8 cellular contexts compared by ENCODE assay signal in the genomic region with DNA sequence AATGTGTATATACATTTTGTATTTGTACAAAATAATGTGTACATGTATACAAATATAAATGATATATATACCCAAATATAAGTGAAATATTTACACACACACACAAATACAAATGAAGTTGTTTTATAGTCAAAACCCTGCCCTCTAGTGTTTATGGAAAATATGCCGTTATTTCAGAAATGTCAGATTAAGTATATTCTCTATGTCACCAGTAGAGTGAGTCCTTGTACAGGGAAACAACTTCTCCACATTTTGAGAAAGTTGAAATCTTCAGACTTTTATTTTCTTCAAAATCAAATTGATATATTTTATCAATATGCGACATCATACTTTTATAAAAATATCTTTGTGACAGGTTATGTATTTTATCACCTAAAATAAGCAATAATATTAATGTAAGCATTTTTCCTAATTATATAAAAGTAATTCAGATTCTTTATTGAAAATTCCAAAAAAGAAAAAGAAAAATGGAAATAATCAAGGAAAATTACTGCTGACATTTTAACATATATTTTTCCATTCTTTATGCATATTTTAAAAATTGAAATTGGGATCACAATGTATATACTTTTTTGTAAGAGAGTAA. TPM values are rescaled to one million over a fixed set of nuclear protein-coding genes. Genes with fewer than 3 reads are reported as not detected.
A peak's percentile ranks its signal among the peaks of the same experiment; 100 is the strongest.
DNase-seq lines count a peak whose midpoint lies in the region; ATAC-seq, FAIRE-seq and TF ChIP-seq lines count a peak whose summit lies in the region.

No MANE protein-coding gene starts in this region.

- H3K27ac ChIP-seq in Peyer's patch (no peak overlapping the region), endothelial cell of umbilical vein (ENCODE audit: insufficient read depth, low read depth, low read length) (no peak overlapping the region), neutrophil (peak overlapping the region; percentile 18)

- intact Hi-C loops in activated CD4-positive, alpha-beta T cell treated with anti-CD3 and anti-CD28 coated beads for 36 hours (cut with DNase I, micrococcal nuclease) = loop anchor here in 1 of 2 experiments (2.0 to 5.0 kb wide), 2 partner anchors 736 to 778 kb away; partner anchors contain the start of gene RPRM
- intact Hi-C loops in endothelial cell of umbilical vein (cut with micrococcal nuclease) = loop anchor here (1.0 to 5.0 kb wide), 5 partner anchors 566 to 1636 kb away; partner anchors contain the start of genes RPRM and STAM2

- peak; percentile 57 for TF ChIP-seq RAD21 in Ishikawa (IDR thresholded peaks at IDR 0.05; ENCODE audit: low read depth)

- H3K9me3 Mint-ChIP-seq in activated CD4-positive, alpha-beta T cell treated with anti-CD3 and anti-CD28 coated beads for 36 hours (ENCODE audit: low read depth) = no peaks in the 10 kb centered on the region

- H3K4me1 ChIP-seq in Peyer's patch (no peaks in the 10 kb centered on the region), endothelial cell of umbilical vein (ENCODE audit: control insufficient read depth, extremely low read depth, insufficient read depth, low read length) (peaks cover 5% of the 10 kb centered on the region), neutrophil (ENCODE audit: control insufficient read depth in 1 of 2, insufficient read depth in 1 of 2, low read depth in 1 of 2, low read length in 1 of 2) (no peaks in the 10 kb centered on the region)

- H2AFZ ChIP-seq in endothelial cell of umbilical vein (ENCODE audit: low read depth, low read length) = no peak overlapping the region

- POLR2A ChIA-PET in activated CD4-positive, alpha-beta T cell treated with anti-CD3 and anti-CD28 coated beads for 36 hours (lab: Charles Lee) = no interaction called here
- POLR2A ChIA-PET in endothelial cell of umbilical vein (lab: Charles Lee) = no interaction called here

- DNase-seq in activated CD4-positive, alpha-beta T cell treated with anti-CD3 and anti-CD28 coated beads for 36 hours = no peak
- no peak for DNase-seq in activated CD4-positive, alpha-beta T cell treated with anti-CD3 and anti-CD28 coated beads, Interleukin-2, amount 50 U/mL, for 4 hours
- DNase-seq in Peyer's patch (no peak), endothelial cell of umbilical vein (ENCODE audit: low read depth, low spot score) (peak; percentile 78)
- DNase-seq in stimulated activated CD4-positive, alpha-beta T cell treated with anti-CD3 and anti-CD28 coated beads, Interleukin-2, amount 100 ng/mL, for 24 hours = no peak

- H3K4me3 Mint-ChIP-seq in activated CD4-positive, alpha-beta T cell treated with anti-CD3 and anti-CD28 coated beads for 36 hours = no peak overlapping the region

- dilution Hi-C loops in endothelial cell of umbilical vein (cut with MboI; ENCODE audit: extremely low pct_ligation_motif_present, low sequenced_read_pairs) = no loop called here

- no peaks in the 10 kb centered on the region for H4K20me1 ChIP-seq in endothelial cell of umbilical vein (replicated peaks; ENCODE audit: control insufficient read depth, extremely low read depth, insufficient read depth, low read length)

- peaks cover 1% of the 10 kb centered on the region for H3K79me2 ChIP-seq in endothelial cell of umbilical vein (ENCODE audit: control insufficient read depth, insufficient read depth, low read length)

- no peak for TF ChIP-seq EP300 in Ishikawa (IDR thresholded peaks at IDR 0.05; ENCODE audit: borderline replicate concordance)

- no peak overlapping the region for H3K4me2 ChIP-seq in endothelial cell of umbilical vein (ENCODE audit: insufficient read depth, low read length)

- ATAC-seq in activated CD4-positive, alpha-beta T cell treated with anti-CD3 and anti-CD28 coated beads for 36 hours = peak; percentile 69
- ATAC-seq in GM21723 (IDR thresholded peaks at IDR 0.05; ENCODE audit: unreplicated experiment) = peak; percentile 81

- H3K4me3 ChIP-seq in Peyer's patch = no peak overlapping the region
- H3K4me3 ChIP-seq in endothelial cell of umbilical vein (replicated peaks in 1 of 3; ENCODE audit: insufficient read depth in 1 of 3, low read depth in 1 of 3, low read length in 3 of 3) = no peak overlapping the region
- no peak overlapping the region for H3K4me3 ChIP-seq in neutrophil (ENCODE audit: low read depth in 1 of 2, low read length in 1 of 2)

- no peaks in the 10 kb centered on the region for H3K27me3 Mint-ChIP-seq in activated CD4-positive, alpha-beta T cell treated with anti-CD3 and anti-CD28 coated beads for 36 hours

- CTCF ChIA-PET in activated CD4-positive, alpha-beta T cell treated with anti-CD3 and anti-CD28 coated beads for 36 hours (lab: Charles Lee) = interaction anchor here (0.6 to 1.0 kb wide), 3 partner anchors 12 to 106 kb away, joined by 3 read pairs; no protein-coding TSS in a partner anchor
- CTCF ChIA-PET in endothelial cell of umbilical vein (lab: Charles Lee) = interaction anchor here (0.6 to 0.9 kb wide), 3 partner anchors 11 to 739 kb away, joined by 3 to 4 read pairs (median 3); no protein-coding TSS in a partner anchor

- H3K9ac ChIP-seq in endothelial cell of umbilical vein (replicated peaks; ENCODE audit: extremely low read depth, insufficient read depth, low read length) = no peak overlapping the region

- peaks cover 31% of the 10 kb centered on the region for H3K36me3 Mint-ChIP-seq in activated CD4-positive, alpha-beta T cell treated with anti-CD3 and anti-CD28 coated beads for 36 hours (ENCODE audit: low read depth)

- no TSS peak for BruUV-seq in endothelial cell of umbilical vein (replicated peaks; lab: Mats Ljungman, UMichigan)

- peaks cover 0 to 27% (median 0%) of the 10 kb centered on the region in 3 donors for H3K36me3 ChIP-seq in Peyer's patch
- H3K36me3 ChIP-seq in endothelial cell of umbilical vein (ENCODE audit: control insufficient read depth in 2 of 2, extremely low read depth in 1 of 2, insufficient read depth in 2 of 2, low read length in 2 of 2) = peaks cover 1 to 10% of the 10 kb centered on the region in 2 experiments
- H3K36me3 ChIP-seq in neutrophil = peaks cover 34% of the 10 kb centered on the region

- TF ChIP-seq CTCF in Peyer's patch (IDR thresholded peaks at IDR 0.05) (peak; percentile 54 to 95 (median 87)), endothelial cell of umbilical vein (IDR thresholded peaks at IDR 0.05; ENCODE audit: extremely low read depth in 1 of 2, insufficient read depth in 1 of 2, low read depth in 1 of 2, low read length in 2 of 2) (peak; percentile 52), neutrophil (IDR thresholded peaks at IDR 0.05) (peak; percentile 57)

- no peaks in the 10 kb centered on the region for H3K9me3 ChIP-seq in Peyer's patch
- H3K9me3 ChIP-seq in endothelial cell of umbilical vein (replicated peaks; ENCODE audit: control insufficient read depth, insufficient read depth, low read length) = no peaks in the 10 kb centered on the region
- H3K9me3 ChIP-seq in neutrophil = no peaks in the 10 kb centered on the region

- FAIRE-seq in endothelial cell of umbilical vein (lab: Jason Lieb, UNC) = peak; percentile 8

- no peaks in the 10 kb centered on the region for H3K9me1 ChIP-seq in endothelial cell of umbilical vein (replicated peaks; ENCODE audit: control insufficient read depth, extremely low read depth, insufficient read depth, low read length)

- H3K4me1 Mint-ChIP-seq in activated CD4-positive, alpha-beta T cell treated with anti-CD3 and anti-CD28 coated beads for 36 hours = peaks cover 2% of the 10 kb centered on the region

- TF ChIP-seq POLR2A in Peyer's patch (IDR thresholded peaks at IDR 0.05) (no peak), endothelial cell of umbilical vein (IDR thresholded peaks at IDR 0.05; ENCODE audit: low read depth, low read length) (no peak)

- H3K27me3 ChIP-seq in Peyer's patch = no peaks in the 10 kb centered on the region
- H3K27me3 ChIP-seq in endothelial cell of umbilical vein (ENCODE audit: control insufficient read depth in 2 of 2, insufficient read depth in 2 of 2, low read length in 2 of 2) = no peaks in the 10 kb centered on the region
- H3K27me3 ChIP-seq in neutrophil = no peaks in the 10 kb centered on the region

- no peak overlapping the region for H3K27ac Mint-ChIP-seq in activated CD4-positive, alpha-beta T cell treated with anti-CD3 and anti-CD28 coated beads for 36 hours

TF ChIP-seq in endothelial cell of umbilical vein, 7 proteins besides CTCF, POLR2A, EP300 and RAD21 (continues in another document):
- TF ChIP-seq MAX (IDR thresholded peaks at IDR 0.05; ENCODE audit: insufficient read depth, insufficient read length) (no peak), GATA2 (IDR thresholded peaks at IDR 0.05; ENCODE audit: insufficient read depth, insufficient read length, low read depth, low read length) (no peak), EZH2 (IDR thresholded peaks at IDR 0.05; ENCODE audit: borderline replicate concordance, low read depth, low read length, severe bottlenecking) (no peak), POLR2AphosphoS5 (IDR thresholded peaks at IDR 0.05; ENCODE audit: insufficient read depth, low read depth, low read length) (no peak)

RNA-seq across cellular contexts. Expression of gene ARL6IP6, which starts 22.4 kb away (rescaled TPM):
- total RNA-seq in activated CD4-positive, alpha-beta T cell treated with anti-CD3 and anti-CD28 coated beads for 36 hours = 10 to 100 TPM; 21.8 to 36.8 TPM
- total RNA-seq in Peyer's patch (10 to 100 TPM in 3 of 4 donors, 1 to 10 TPM in 1; 9.1 to 17.4 (median 15.0) TPM), endothelial cell of umbilical vein (34.7 and 36.5 TPM in 2 replicates)
- 48.9 and 57.8 TPM in 2 replicates for polyA plus RNA-seq in endothelial cell of umbilical vein
- polyA plus RNA-seq in endothelial cell of umbilical vein (2011; cell fraction: cytosol; rRNA removed) = 52.9 and 66.7 TPM in 2 replicates
- polyA plus RNA-seq in endothelial cell of umbilical vein (2011; cell fraction: nucleus; rRNA removed) = 38.2 and 60.1 TPM in 2 replicates
- polyA plus RNA-seq in endothelial cell of umbilical vein (2012) = 20.8 and 24.0 TPM in 2 replicates
- polyA minus RNA-seq in endothelial cell of umbilical vein = 16.3 and 22.7 TPM in 2 replicates
- polyA minus RNA-seq in endothelial cell of umbilical vein (2011; cell fraction: cytosol; rRNA and poly(A)+ RNA removed) = 13.0 TPM
- 13.0 and 22.5 TPM in 2 replicates for polyA minus RNA-seq in endothelial cell of umbilical vein (2011; cell fraction: nucleus; rRNA and poly(A)+ RNA removed)

RNA-seq across cellular contexts. Expression of gene PRPF40A, which starts 23.6 kb away (rescaled TPM):
- 100 to 1,000 TPM; 145 to 152 TPM for total RNA-seq in activated CD4-positive, alpha-beta T cell treated with anti-CD3 and anti-CD28 coated beads for 36 hours
- total RNA-seq in Peyer's patch (100 to 1,000 TPM in 2 of 4 donors, 10 to 100 TPM in 2; 86.6 to 112 (median 97.1) TPM), endothelial cell of umbilical vein (99.5 and 123 TPM in 2 replicates)
- 51.5 and 58.2 TPM in 2 replicates for polyA plus RNA-seq in endothelial cell of umbilical vein
- polyA plus RNA-seq in endothelial cell of umbilical vein (2011; cell fraction: cytosol; rRNA removed) = 51.0 and 53.9 TPM in 2 replicates
- polyA plus RNA-seq in endothelial cell of umbilical vein (2011; cell fraction: nucleus; rRNA removed) = 173 and 174 TPM in 2 replicates
- polyA plus RNA-seq in endothelial cell of umbilical vein (2012) = 92.4 and 98.1 TPM in 2 replicates
- polyA minus RNA-seq in endothelial cell of umbilical vein = 376 and 386 TPM in 2 replicates
- 60.0 TPM for polyA minus RNA-seq in endothelial cell of umbilical vein (2011; cell fraction: cytosol; rRNA and poly(A)+ RNA removed)
- 236 and 283 TPM in 2 replicates for polyA minus RNA-seq in endothelial cell of umbilical vein (2011; cell fraction: nucleus; rRNA and poly(A)+ RNA removed)
